Comparison of ENCODE assay signal across 1 cellular context in genomic region chr2:10832228-10832936, GRCh38.
TF ChIP-seq lines count a peak whose summit lies in the region.

No MANE protein-coding gene starts in this region.

TF ChIP-seq in K562, 482 proteins besides CTCF, POLR2A, EP300 and RAD21 (continued from another document):
- no peak for TF ChIP-seq NKRF (IDR thresholded peaks at IDR 0.05; ENCODE audit: borderline replicate concordance)
- TF ChIP-seq NR4A1 (CRISPR knock-in tag; IDR thresholded peaks at IDR 0.05), result 0 out of 2 replicates have a peak, but pooled peaks have one; percentile 52
- TF ChIP-seq NR4A1 (tag; IDR thresholded peaks at IDR 0.05), result no peak
- peak; percentile 81 for TF ChIP-seq CBFB (CRISPR knock-in tag; IDR thresholded peaks at IDR 0.05)
- TF ChIP-seq ZNF143 (CRISPR knock-in tag; IDR thresholded peaks at IDR 0.05), result no peak
- no peak for TF ChIP-seq ZC3H11A (IDR thresholded peaks at IDR 0.05; ENCODE audit: low read depth, low read length)
- TF ChIP-seq HNRNPK (IDR thresholded peaks at IDR 0.05; ENCODE audit: low read depth, low read length, poor library complexity, severe bottlenecking), result no peak
- TF ChIP-seq ZKSCAN3 (CRISPR knock-in tag; IDR thresholded peaks at IDR 0.05), result no peak
- TF ChIP-seq NCOR1 (IDR thresholded peaks at IDR 0.05), result no peak
- TF ChIP-seq ESRRA (IDR thresholded peaks at IDR 0.05; ENCODE audit: borderline replicate concordance, low read depth), result peak; percentile 54; the same call in 1 of the 2 replicates
- TF ChIP-seq DEAF1 (CRISPR knock-in tag; IDR thresholded peaks at IDR 0.05), result peak; percentile 64
- peak in 1 of 2 experiments; percentile 68; a peak in 2 of 4 replicates for TF ChIP-seq MAZ (CRISPR knock-in tag; conservative IDR thresholded peaks at IDR 0.05 in 1 of 2, IDR thresholded peaks at IDR 0.05 in 1 of 2)
- no peak for TF ChIP-seq ZNF766 (CRISPR knock-in tag; conservative IDR thresholded peaks at IDR 0.05)
- TF ChIP-seq NR1H2 (CRISPR knock-in tag; IDR thresholded peaks at IDR 0.05), result no peak
- no peak for TF ChIP-seq ZEB2 (IDR thresholded peaks at IDR 0.05)
- no peak for TF ChIP-seq SMAD4 (CRISPR knock-in tag; conservative IDR thresholded peaks at IDR 0.05)
- TF ChIP-seq CREM (IDR thresholded peaks at IDR 0.05; ENCODE audit: low read depth), result peak; percentile 73
- TF ChIP-seq E2F6 (IDR thresholded peaks at IDR 0.05; ENCODE audit: borderline replicate concordance in 1 of 2, extremely low read depth in 1 of 2, insufficient read depth in 1 of 2, insufficient read length in 1 of 2, low read depth in 1 of 2, low read length in 1 of 2, poor library complexity in 1 of 2, severe bottlenecking in 1 of 2), result peak in 1 of 2 experiments; percentile 46
